Comparison of ENCODE assay signal across 8 cellular contexts in the genomic region with DNA sequence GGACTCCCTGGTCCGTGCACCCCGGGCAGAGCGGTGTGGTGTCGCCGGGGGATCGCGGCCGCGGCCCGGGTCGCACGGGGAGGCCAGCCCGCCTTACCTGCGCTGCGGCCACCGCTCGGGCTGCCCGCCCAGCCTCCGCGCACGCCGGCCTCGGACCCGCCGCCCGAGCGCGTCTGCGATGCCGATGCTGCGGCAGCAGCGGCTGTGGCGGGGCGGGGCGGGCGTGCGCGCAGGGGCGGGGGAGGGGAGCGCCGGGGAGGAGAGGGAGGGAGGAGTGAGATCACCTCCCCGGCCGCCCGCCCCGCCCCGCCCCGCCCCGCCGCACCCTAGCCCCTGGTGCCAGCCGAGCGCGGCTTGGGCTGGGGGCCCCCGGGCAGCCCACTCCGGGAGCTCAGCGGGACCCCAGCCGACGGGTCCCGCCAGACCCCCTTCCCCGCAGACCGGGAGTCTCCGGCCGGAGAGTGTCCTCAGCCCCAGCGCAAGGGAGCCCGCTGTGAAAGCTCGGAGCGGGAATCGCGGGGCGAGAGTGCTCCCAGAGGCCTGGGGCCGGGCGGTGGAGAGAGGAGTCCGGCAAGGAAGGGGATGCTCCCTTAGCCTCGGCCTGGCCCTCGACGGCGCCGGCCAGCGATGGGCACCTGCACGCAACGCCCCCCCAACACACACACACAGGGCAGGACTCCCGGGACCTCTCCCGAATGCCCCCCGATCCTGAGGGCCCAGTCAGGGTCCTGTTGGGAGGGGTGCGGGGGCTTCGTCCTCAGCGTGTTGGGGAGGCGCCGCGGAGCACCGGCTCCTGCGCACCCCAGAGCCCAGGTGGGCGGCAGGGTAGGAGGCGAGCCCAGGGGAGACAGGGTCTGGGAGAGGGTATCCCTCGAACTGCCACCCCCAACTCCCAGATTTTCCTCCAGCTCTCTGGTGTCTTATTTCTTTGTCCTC. TPM values are rescaled to one million over a fixed set of nuclear protein-coding genes. Genes with fewer than 3 reads are reported as not detected.
DNase-seq lines count a peak whose midpoint lies in the region; TF ChIP-seq lines count a peak whose summit lies in the region.

TSS of gene L1CAM (minus strand) at position 206 of the 936 bp plus-strand sequence. CDS start 10,337 bp downstream, outside the sequence.

- H3K9me3 Mint-ChIP-seq in activated CD4-positive, alpha-beta memory T cell treated with anti-CD3 and anti-CD28 coated beads for 36 hours = no peaks in the 10 kb centered on the region

- H3K4me3 ChIP-seq in left ventricle myocardium inferior = peak within 1 kb of the TSS; percentile 48
- H3K4me3 ChIP-seq in iPS-18c (ENCODE audit: insufficient read depth, low read depth, low read length) = peak within 1 kb of the TSS; percentile 52
- H3K4me3 ChIP-seq in urinary bladder (ENCODE audit: low read depth, low read length) = peak within 1 kb of the TSS; percentile 22

- H3K36me3 ChIP-seq in left ventricle myocardium inferior (no peaks in the 10 kb centered on the region), urinary bladder (ENCODE audit: insufficient read depth) (no peaks in the 10 kb centered on the region)

- peak within 1 kb of the TSS; percentile 43 for H3K4me3 Mint-ChIP-seq in activated CD4-positive, alpha-beta memory T cell treated with anti-CD3 and anti-CD28 coated beads for 36 hours

- no peak within 1 kb of the TSS for H3K27ac Mint-ChIP-seq in activated CD4-positive, alpha-beta memory T cell treated with anti-CD3 and anti-CD28 coated beads for 36 hours

- H3K9me3 ChIP-seq in left ventricle myocardium inferior (replicated peaks) = no peaks in the 10 kb centered on the region
- H3K9me3 ChIP-seq in iPS-18c (ENCODE audit: control insufficient read depth, insufficient read depth, low read length) = peaks cover 13% of the 10 kb centered on the region

- H3K36me3 Mint-ChIP-seq in activated CD4-positive, alpha-beta memory T cell treated with anti-CD3 and anti-CD28 coated beads for 36 hours = no peaks in the 10 kb centered on the region

- peaks cover 57% of the 10 kb centered on the region for H3K27me3 ChIP-seq in left ventricle myocardium inferior (ENCODE audit: low read depth)

- CTCF ChIA-PET in activated CD4-positive, alpha-beta memory T cell treated with anti-CD3 and anti-CD28 coated beads for 36 hours (lab: Charles Lee) = interaction anchor here (0.6 to 0.9 kb wide), 2 partner anchors 41 to 127 kb away, joined by 3 to 5 read pairs; no protein-coding TSS in a partner anchor

- H3K27me3 Mint-ChIP-seq in activated CD4-positive, alpha-beta memory T cell treated with anti-CD3 and anti-CD28 coated beads for 36 hours = peaks cover 9% of the 10 kb centered on the region

- WGBS in urinary bladder = 2% methylated on average over 84 of the region's 94 CpGs

- DNase-seq in left ventricle myocardium inferior (no peak), cardiac septum (ENCODE audit: low spot score) (no peak), GDM1 (lab: John Stamatoyannopoulos, UW) (no peak), GOT3 (lab: John Stamatoyannopoulos, UW) (no peak)
- peak; percentile 40 for DNase-seq in activated CD4-positive, alpha-beta memory T cell treated with anti-CD3 and anti-CD28 coated beads for 36 hours
- no peak for DNase-seq in effector CD4-positive, alpha-beta T cell

- intact Hi-C loops in left ventricle myocardium inferior (cut with micrococcal nuclease) = no loop called here
- intact Hi-C loops in cardiac septum (cut with DNase I) = no loop called here
- intact Hi-C loops in activated CD4-positive, alpha-beta memory T cell treated with anti-CD3 and anti-CD28 coated beads for 36 hours (cut with micrococcal nuclease) = loop anchor here (10.0 kb wide), 2 partner anchors 51 to 91 kb away; partner anchors contain the start of genes IDH3G, PDZD4 and SSR4

- H3K4me1 ChIP-seq in left ventricle myocardium inferior (peaks cover 5% of the 10 kb centered on the region), urinary bladder (ENCODE audit: insufficient read depth) (no peaks in the 10 kb centered on the region)

- no peaks in the 10 kb centered on the region for H3K4me1 Mint-ChIP-seq in activated CD4-positive, alpha-beta memory T cell treated with anti-CD3 and anti-CD28 coated beads for 36 hours (ENCODE audit: low read depth)

- POLR2A ChIA-PET in activated CD4-positive, alpha-beta memory T cell treated with anti-CD3 and anti-CD28 coated beads for 36 hours (lab: Charles Lee) = no interaction called here

- H3K27ac ChIP-seq in left ventricle myocardium inferior (replicated peaks) = no peak within 1 kb of the TSS
- no peak within 1 kb of the TSS for H3K27ac ChIP-seq in urinary bladder (ENCODE audit: low read depth)

- no peak for TF ChIP-seq CTCF in left ventricle myocardium inferior (IDR thresholded peaks at IDR 0.05; ENCODE audit: borderline replicate concordance)

RNA-seq across cellular contexts. Expression of gene L1CAM, which starts in this region (rescaled TPM):
- total RNA-seq in left ventricle myocardium inferior (4.0 TPM), cardiac septum (1.5 TPM), urinary bladder (5.6 TPM)
- total RNA-seq in activated CD4-positive, alpha-beta memory T cell treated with anti-CD3 and anti-CD28 coated beads for 36 hours = 1 to 10 TPM in 1 of 2 experiments, under 1 TPM in 1; 0.45 to 1.3 TPM
- 12.7 TPM for polyA plus RNA-seq in urinary bladder
